In the genomic region with DNA sequence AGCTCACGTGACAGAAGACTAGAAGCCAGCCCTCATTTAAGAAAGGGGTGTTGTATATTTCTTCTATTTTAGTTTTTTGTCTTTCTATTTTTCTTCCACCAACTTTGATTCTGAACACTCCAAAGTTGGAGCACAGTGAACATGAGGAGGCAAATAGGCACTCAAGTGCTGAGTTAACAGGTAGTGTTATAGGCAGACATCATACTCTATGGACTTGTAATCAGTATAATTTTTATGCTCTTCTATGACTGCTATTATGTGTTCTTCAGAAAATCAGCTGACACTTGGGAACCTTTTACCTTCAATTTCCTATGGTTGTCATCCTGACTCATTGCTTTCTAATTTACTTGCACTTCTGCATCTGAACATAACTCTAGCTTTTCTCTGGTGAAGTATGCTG, we compare ENCODE assay signal across 15 cellular contexts.
A peak's percentile ranks its signal among the peaks of the same experiment; 100 is the strongest.
DNase-seq lines count a peak whose midpoint lies in the region; ATAC-seq and TF ChIP-seq lines count a peak whose summit lies in the region.
"Had no signal": no experiment of that assay in that cellular context is flagged by ENCODE, and none has a peak within 500 bp of the region (broad histone marks: within the 10 kb centered on the region; RNA-seq: fewer than 3 reads in every experiment).

No MANE protein-coding gene starts in this region.

- peak overlapping the region in 1 of 2 experiments; percentile 41 for H3K4ac ChIP-seq in mesenchymal stem cell (ENCODE audit: low read depth in 1 of 2, low read length in 2 of 2)

- H3K14ac ChIP-seq in mesenchymal stem cell (ENCODE audit: low read length in 2 of 2): no peak overlapping the region

- peaks cover 6% of the 10 kb centered on the region for H3K9me3 Mint-ChIP-seq in type B pancreatic cell
- H3K9me3 Mint-ChIP-seq in stimulated activated naive B cell treated with anti-CD40 and anti-IgM and Interleukin-4, amounts not matched to agents 10 μg/mL and 1 μg/mL and 100 μg/mL, for 72 hours: peaks cover 14 to 16% of the 10 kb centered on the region in 2 donors

- no peak overlapping the region for H2BK120ac ChIP-seq in mesenchymal stem cell (ENCODE audit: low read depth, low read length)

- no peak overlapping the region for H2AK5ac ChIP-seq in mesenchymal stem cell (ENCODE audit: low read length, severe bottlenecking)

- peak overlapping the region; percentile 70 for H3K27ac Mint-ChIP-seq in type B pancreatic cell
- no peak overlapping the region for H3K27ac Mint-ChIP-seq in stimulated activated naive B cell treated with anti-CD40 and anti-IgM and Interleukin-4, amounts not matched to agents 10 μg/mL and 1 μg/mL and 100 μg/mL, for 72 hours
- H3K27ac Mint-ChIP-seq: CD4-positive, alpha-beta memory T cell; GM23338 had no signal

- peak in 1 of 2 donors; percentile 10 for DNase-seq in cardiac muscle cell (ENCODE audit: low read depth in 1 of 2, low spot score in 1 of 2)
- no peak for DNase-seq in cardiac septum (ENCODE audit: low spot score)
- DNase-seq in choroid plexus epithelial cell (ENCODE audit: low read depth): peak; percentile 12
- peak; percentile 61 for DNase-seq in mesenchymal stem cell
- no peak for DNase-seq in type B pancreatic cell (ENCODE audit: extremely low spot score, unreplicated experiment)
- no peak for DNase-seq in activated CD4-positive, alpha-beta T cell treated with anti-CD3 and anti-CD28 coated beads for 48 hours
- DNase-seq in stimulated activated CD4-positive, alpha-beta T cell treated with anti-CD3 and anti-CD28 coated beads, Interleukin-2, amount 100 ng/mL, for 48 hours: no peak
- DNase-seq in stimulated activated naive B cell treated with anti-CD40 and anti-IgM and Interleukin-4, amounts not matched to agents 10 μg/mL and 1 μg/mL and 100 μg/mL, for 72 hours: no peak
- DNase-seq: BE2C; CD4-positive, alpha-beta memory T cell; DMS79 treated with DMSO at 0.1 percent for 48 hours; EL; H7 had no signal

- no peak overlapping the region for H2BK15ac ChIP-seq in mesenchymal stem cell (ENCODE audit: low read depth, poor library complexity, severe bottlenecking)

- H3K18ac ChIP-seq in mesenchymal stem cell (ENCODE audit: low read depth in 1 of 2, low read length in 2 of 2): no peak overlapping the region

- TF ChIP-seq CTCF in cardiac muscle cell (IDR thresholded peaks at IDR 0.05; ENCODE audit: low read depth, low read length) (no peak), choroid plexus epithelial cell (conservative IDR thresholded peaks at IDR 0.05; ENCODE audit: low read depth, low read length) (no peak), type B pancreatic cell (conservative IDR thresholded peaks at IDR 0.05) (no peak)

- no peak overlapping the region for H4K91ac ChIP-seq in mesenchymal stem cell (ENCODE audit: low read length)

- H3K4me3 ChIP-seq in cardiac muscle cell: no peak overlapping the region
- no peak overlapping the region for H3K4me3 ChIP-seq in choroid plexus epithelial cell (ENCODE audit: low read depth, low read length)
- H3K4me3 ChIP-seq in mesenchymal stem cell (ENCODE audit: insufficient read depth in 1 of 2, low read depth in 1 of 2, low read length in 2 of 2): no peak overlapping the region
- H3K4me3 ChIP-seq: GM23338 had no signal

- H3K27ac ChIP-seq in cardiac muscle cell: peak overlapping the region; percentile 88
- no peak overlapping the region for H3K27ac ChIP-seq in mesenchymal stem cell (ENCODE audit: low read length, poor library complexity, severe bottlenecking)
- H3K27ac ChIP-seq: C4-2B had no signal

- no peaks in the 10 kb centered on the region for H3K27me3 ChIP-seq in cardiac muscle cell
- H3K27me3 ChIP-seq in mesenchymal stem cell (ENCODE audit: control insufficient read depth in 1 of 2, insufficient read depth in 1 of 2, low read length in 2 of 2): no peaks in the 10 kb centered on the region
- H3K27me3 ChIP-seq: BE2C had no signal

- intact Hi-C loops in cardiac septum (cut with DNase I): no loop called here

- peaks cover 4% of the 10 kb centered on the region for H3K36me3 Mint-ChIP-seq in type B pancreatic cell
- H3K36me3 Mint-ChIP-seq in stimulated activated naive B cell treated with anti-CD40 and anti-IgM and Interleukin-4, amounts not matched to agents 10 μg/mL and 1 μg/mL and 100 μg/mL, for 72 hours: no peaks in the 10 kb centered on the region
- H3K36me3 Mint-ChIP-seq: CD4-positive, alpha-beta memory T cell had no signal

- H2BK5ac ChIP-seq in mesenchymal stem cell (ENCODE audit: low read depth, low read length, poor library complexity, severe bottlenecking): no peak overlapping the region

- H2AFZ ChIP-seq in mesenchymal stem cell (ENCODE audit: low read depth, low read length): no peak overlapping the region
- H2AFZ ChIP-seq: GM23338 had no signal

- H3K4me1 ChIP-seq in cardiac muscle cell (ENCODE audit: low read depth) (peaks cover 20% of the 10 kb centered on the region), mesenchymal stem cell (ENCODE audit: control insufficient read depth, insufficient read depth, low read depth, low read length) (no peaks in the 10 kb centered on the region)
- H3K4me1 ChIP-seq: BE2C had no signal

- H3K27me3 Mint-ChIP-seq in type B pancreatic cell: no peaks in the 10 kb centered on the region
- H3K27me3 Mint-ChIP-seq in stimulated activated naive B cell treated with anti-CD40 and anti-IgM and Interleukin-4, amounts not matched to agents 10 μg/mL and 1 μg/mL and 100 μg/mL, for 72 hours: no peaks in the 10 kb centered on the region
- H3K27me3 Mint-ChIP-seq: CD4-positive, alpha-beta memory T cell had no signal

- H3K36me3 ChIP-seq in cardiac muscle cell (no peaks in the 10 kb centered on the region), mesenchymal stem cell (ENCODE audit: control insufficient read depth in 1 of 2, insufficient read depth in 2 of 2, low read depth in 1 of 2, low read length in 2 of 2) (no peaks in the 10 kb centered on the region)
- H3K36me3 ChIP-seq: BE2C had no signal

- H3K9me3 ChIP-seq in cardiac muscle cell (ENCODE audit: low read depth): no peaks in the 10 kb centered on the region
- H3K9me3 ChIP-seq in mesenchymal stem cell (ENCODE audit: control insufficient read depth, low read length): peaks cover 6% of the 10 kb centered on the region
- H3K9me3 ChIP-seq: BE2C had no signal

- H3K4me1 Mint-ChIP-seq in type B pancreatic cell (ENCODE audit: unreplicated experiment): peaks cover 12% of the 10 kb centered on the region
- no peaks in the 10 kb centered on the region for H3K4me1 Mint-ChIP-seq in stimulated activated naive B cell treated with anti-CD40 and anti-IgM and Interleukin-4, amounts not matched to agents 10 μg/mL and 1 μg/mL and 100 μg/mL, for 72 hours
- H3K4me1 Mint-ChIP-seq: CD4-positive, alpha-beta memory T cell had no signal

- WGBS in mesenchymal stem cell: no CpG with 5 or more reads among the region's 1 CpG

- H3K23ac ChIP-seq in mesenchymal stem cell (ENCODE audit: low read length in 2 of 2): no peak overlapping the region

- no peak overlapping the region for H3K4me2 ChIP-seq in mesenchymal stem cell (ENCODE audit: low read length, poor library complexity, severe bottlenecking)
- H3K4me2 ChIP-seq: GM23338 had no signal

- no peak overlapping the region for H4K8ac ChIP-seq in mesenchymal stem cell (ENCODE audit: low read length)

- H2BK12ac ChIP-seq in mesenchymal stem cell (ENCODE audit: low read length in 2 of 2): no peak overlapping the region

- no peaks in the 10 kb centered on the region for H3K79me1 ChIP-seq in mesenchymal stem cell (replicated peaks; ENCODE audit: low read length, poor library complexity, severe bottlenecking)

- H3K4me3 Mint-ChIP-seq in type B pancreatic cell: peak overlapping the region; percentile 20
- no peak overlapping the region for H3K4me3 Mint-ChIP-seq in stimulated activated naive B cell treated with anti-CD40 and anti-IgM and Interleukin-4, amounts not matched to agents 10 μg/mL and 1 μg/mL and 100 μg/mL, for 72 hours
- H3K4me3 Mint-ChIP-seq: CD4-positive, alpha-beta memory T cell; GM23338 had no signal

- no peak for ATAC-seq in stimulated activated naive B cell treated with anti-CD40 and anti-IgM and Interleukin-4, amounts not matched to agents 10 μg/mL and 1 μg/mL and 100 μg/mL, for 72 hours (replicated peaks)
- ATAC-seq: GM23338 had no signal

- no peak overlapping the region for H3K9ac ChIP-seq in mesenchymal stem cell (ENCODE audit: low read length)

Comparison
In these comparisons a context has a peak if more than half of its experiments do, and no peak if none do; other contexts are left out.
1. DNase-seq: peak in choroid plexus epithelial cell (single experiment) and mesenchymal stem cell (single experiment); none in cardiac septum (single experiment), type B pancreatic cell (single experiment), activated CD4-positive, alpha-beta T cell treated with anti-CD3 and anti-CD28 coated beads for 48 hours (single experiment), stimulated activated CD4-positive, alpha-beta T cell treated with anti-CD3 and anti-CD28 coated beads, Interleukin-2, amount 100 ng/mL, for 48 hours (0 of 2) and stimulated activated naive B cell treated with anti-CD40 and anti-IgM and Interleukin-4, amounts not matched to agents 10 μg/mL and 1 μg/mL and 100 μg/mL, for 72 hours (single experiment).